Comparison of ENCODE assay signal across 1 cellular context in genomic region chr1:85621430-85621829, GRCh38.
TF ChIP-seq lines count a peak whose summit lies in the region.

No MANE protein-coding gene starts in this region.

TF ChIP-seq in K562, 482 proteins besides CTCF, POLR2A, EP300 and RAD21 (continued from another document):
- TF ChIP-seq PREB (CRISPR knock-in tag; IDR thresholded peaks at IDR 0.05) (no peak), SETDB1 (IDR thresholded peaks at IDR 0.05; ENCODE audit: low read length) (no peak), ELK3 (CRISPR knock-in tag; IDR thresholded peaks at IDR 0.05) (no peak), ZNF12 (CRISPR knock-in tag; IDR thresholded peaks at IDR 0.05) (no peak), KDM4B (IDR thresholded peaks at IDR 0.05; ENCODE audit: borderline replicate concordance in 2 of 2, low read depth in 1 of 2) (no peak), TEAD4 (IDR thresholded peaks at IDR 0.05; ENCODE audit: low read length) (no peak), TEAD4 (CRISPR knock-in tag; IDR thresholded peaks at IDR 0.05; ENCODE audit: borderline replicate concordance) (no peak), NFIX (CRISPR knock-in tag; IDR thresholded peaks at IDR 0.05; ENCODE audit: low read depth) (no peak), CBX5 (IDR thresholded peaks at IDR 0.05; ENCODE audit: borderline replicate concordance, low read depth) (0 out of 2 replicates have a peak, but pooled peaks have one; percentile 28), NCOA2 (IDR thresholded peaks at IDR 0.05; ENCODE audit: partially characterized antibody in 2 of 2) (no peak), HNRNPUL1 (IDR thresholded peaks at IDR 0.05; ENCODE audit: low read length) (no peak)
